ENCODE assay signal across 8 cellular contexts in genomic region chr15:39127925-39128617, GRCh38.
A peak's percentile ranks its signal among the peaks of the same experiment; 100 is the strongest.
DNase-seq lines count a peak whose midpoint lies in the region; ATAC-seq and TF ChIP-seq lines count a peak whose summit lies in the region.

No MANE protein-coding gene starts in this region.

- peak overlapping the region; percentile 1 for H3K4me2 ChIP-seq in trophoblast cell (ENCODE audit: low read length)

- no peak overlapping the region for H4K12ac ChIP-seq in trophoblast cell (ENCODE audit: low read depth, low read length)

- no peak overlapping the region for H2AK5ac ChIP-seq in trophoblast cell (ENCODE audit: low read length)

- no peak overlapping the region for H2BK12ac ChIP-seq in trophoblast cell (ENCODE audit: low read length)

- peaks cover 27% of the 10 kb centered on the region for H3K79me1 ChIP-seq in trophoblast cell (ENCODE audit: low read length)

- no peaks in the 10 kb centered on the region for H3K79me2 ChIP-seq in trophoblast cell (ENCODE audit: control insufficient read depth, insufficient read depth, low read length, poor library complexity)

- H3K9ac ChIP-seq in trophoblast cell (ENCODE audit: low read length), result no peak overlapping the region

- H2BK5ac ChIP-seq in trophoblast cell (ENCODE audit: low read depth, low read length, poor library complexity), result peak overlapping the region; percentile 51

- ATAC-seq in HG02571 (IDR thresholded peaks at IDR 0.05; ENCODE audit: unreplicated experiment), result no peak

- H3K4me1 ChIP-seq in trophoblast cell (ENCODE audit: control insufficient read depth in 1 of 2, insufficient read depth in 2 of 2, low read length in 2 of 2) (peaks cover 14 to 19% of the 10 kb centered on the region in 2 experiments), testis (peaks cover 19% of the 10 kb centered on the region)

- H3K27me3 ChIP-seq in trophoblast cell (ENCODE audit: insufficient read depth, low read length) (no peaks in the 10 kb centered on the region), testis (no peaks in the 10 kb centered on the region)

- H3K27ac ChIP-seq in epithelial cell of prostate, result peak overlapping the region; percentile 76
- peak overlapping the region; percentile 91 for H3K27ac ChIP-seq in trophoblast cell (ENCODE audit: low read depth, low read length)
- H3K27ac ChIP-seq in testis, result peak overlapping the region in 1 of 2 donors; percentile 11

- no peak overlapping the region for H4K91ac ChIP-seq in trophoblast cell (ENCODE audit: low read depth, low read length)

- H4K8ac ChIP-seq in trophoblast cell (ENCODE audit: low read depth, low read length), result no peak overlapping the region

- H3K36me3 ChIP-seq in trophoblast cell (ENCODE audit: control insufficient read depth in 1 of 2, insufficient read depth in 2 of 2, low read length in 2 of 2), result no peaks in the 10 kb centered on the region
- no peaks in the 10 kb centered on the region for H3K36me3 ChIP-seq in testis (ENCODE audit: low read depth, missing control alignments)

- no peak overlapping the region for H2AFZ ChIP-seq in trophoblast cell (ENCODE audit: insufficient read depth, low read length, poor library complexity)

- H3K14ac ChIP-seq in trophoblast cell (ENCODE audit: low read length), result no peak overlapping the region

- in situ Hi-C loops in G401 (cut with HindIII; ENCODE audit: low sequenced_read_pairs), result no loop called here

- H3K9me3 ChIP-seq in trophoblast cell (ENCODE audit: insufficient read depth, low read depth, low read length) (no peaks in the 10 kb centered on the region), testis (no peaks in the 10 kb centered on the region)

- no peak overlapping the region for H2BK120ac ChIP-seq in trophoblast cell (ENCODE audit: insufficient read depth, low read length, poor library complexity)

- TF ChIP-seq POLR2A in testis (IDR thresholded peaks at IDR 0.05), result no peak

- WGBS in trophoblast cell (ENCODE audit: extremely low coverage, insufficient coverage, insufficient read length), result no CpG with 5 or more reads among the region's 2 CpGs
- WGBS in testis, 2 donors, result 58 to 65% methylated on average over 2 of the region's 2 CpGs

- TF ChIP-seq CTCF in testis (IDR thresholded peaks at IDR 0.05), result no peak

- intact Hi-C loops in testis (cut with DNase I; ENCODE audit: low total_unique reads), result no loop called here

- H3K4me3 ChIP-seq in trophoblast cell (ENCODE audit: low read depth, low read length) (no peak overlapping the region), testis (no peak overlapping the region)

- H3K4ac ChIP-seq in trophoblast cell (ENCODE audit: low read depth, low read length), result no peak overlapping the region

- DNase-seq in H4 (ENCODE audit: low spot score) (peak; percentile 98), OCI-M1 (lab: John Stamatoyannopoulos, UW) (peak; percentile 42), epithelial cell of prostate (ENCODE audit: low read depth, low spot score) (peak; percentile 73), trophoblast cell (peak in 1 of 2 donors; percentile 49), testis (no peak), G401 (ENCODE audit: low spot score) (no peak), RPMI8226 (no peak)

- no peak overlapping the region for H3K18ac ChIP-seq in trophoblast cell (ENCODE audit: low read length)

- H3K23ac ChIP-seq in trophoblast cell (ENCODE audit: low read length), result no peak overlapping the region

Comparison
In these comparisons a context has a peak if more than half of its experiments do, and no peak if none do; other contexts are left out.
1. DNase-seq: peak in H4 (single experiment), OCI-M1 (single experiment) and epithelial cell of prostate (single experiment); none in testis (single experiment), G401 (single experiment) and RPMI8226 (single experiment).